ENCODE assay signal across 8 cellular contexts in genomic region chr5:132221781-132222648, GRCh38. TPM values are rescaled to one million over a fixed set of nuclear protein-coding genes. Genes with fewer than 3 reads are reported as not detected.
A peak's percentile ranks its signal among the peaks of the same experiment; 100 is the strongest.
DNase-seq lines count a peak whose midpoint lies in the region; ATAC-seq, FAIRE-seq and TF ChIP-seq lines count a peak whose summit lies in the region.

No MANE protein-coding gene starts in this region.

- peaks cover 76% of the 10 kb centered on the region for H3K4me1 Mint-ChIP-seq in HFFc6 (ENCODE audit: low read depth)
- peaks cover 45% of the 10 kb centered on the region for H3K4me1 Mint-ChIP-seq in MCF 10A (ENCODE audit: insufficient read depth, unreplicated experiment)

- H3K36me3 ChIP-seq in keratinocyte (ENCODE audit: control insufficient read depth in 2 of 2, extremely low read depth in 1 of 2, insufficient read depth in 2 of 2, low read length in 2 of 2) (peaks cover 5 to 10% of the 10 kb centered on the region in 2 experiments), tibial nerve (peaks cover 0 to 16% (median 0%) of the 10 kb centered on the region in 3 donors), PC-3 (ENCODE audit: low read depth, low read length) (no peaks in the 10 kb centered on the region)

- no peaks in the 10 kb centered on the region for H4K20me1 ChIP-seq in keratinocyte (ENCODE audit: control insufficient read depth, extremely low read depth, insufficient read depth, low read length)
- H4K20me1 ChIP-seq in PC-3 (ENCODE audit: low read length) = no peaks in the 10 kb centered on the region

- peak; percentile 39 for FAIRE-seq in keratinocyte (lab: Jason Lieb, UNC)

- peaks cover 50% of the 10 kb centered on the region for H3K79me2 ChIP-seq in keratinocyte (ENCODE audit: control insufficient read depth, insufficient read depth, low read length)
- peaks cover 57% of the 10 kb centered on the region for H3K79me2 ChIP-seq in PC-3 (ENCODE audit: low read length)

- DNase-seq in HFFc6 = peak; percentile 34
- peak; percentile 40 for DNase-seq in MCF 10A (ENCODE audit: unreplicated experiment)
- DNase-seq in keratinocyte (ENCODE audit: low read depth, low spot score) = no peak
- DNase-seq in tibial nerve (ENCODE audit: low spot score in 2 of 2) = peak; percentile 45 to 61
- no peak for DNase-seq in PC-3
- no peak for DNase-seq in activated effector memory CD4-positive, alpha-beta T cell treated with anti-CD3 and anti-CD28 coated beads, Interleukin-2, amount 50 U/mL, for 16 hours
- DNase-seq in CD1c-positive myeloid dendritic cell (ENCODE audit: extremely low spot score) = no peak
- no peak for DNase-seq in stimulated activated CD4-positive, alpha-beta T cell treated with anti-CD3 and anti-CD28 coated beads, Interleukin-1b, Interleukin-23, amount 100 ng/mL, for 48 hours

- BruUV-seq in MCF 10A (replicated peaks; lab: Mats Ljungman, UMichigan) = no TSS peak
- BruUV-seq in PC-3 (replicated peaks; lab: Mats Ljungman, UMichigan) = no TSS peak

- H3K9ac ChIP-seq in keratinocyte (ENCODE audit: control insufficient read depth, extremely low read depth, insufficient read depth, low read length) (no peak overlapping the region), PC-3 (ENCODE audit: low read length) (no peak overlapping the region)

- H3K27ac Mint-ChIP-seq in HFFc6 (peak overlapping the region; percentile 34; the same call in 1 of the 2 replicates), MCF 10A (ENCODE audit: low read depth, unreplicated experiment) (no peak overlapping the region)

- H3K4me1 ChIP-seq in keratinocyte (ENCODE audit: control insufficient read depth, extremely low read depth, insufficient read depth, low read length) (peaks cover 52% of the 10 kb centered on the region), tibial nerve (peaks cover 0 to 64% (median 32%) of the 10 kb centered on the region in 4 donors), PC-3 (ENCODE audit: insufficient read depth, low read length) (peaks cover 19% of the 10 kb centered on the region)

- peaks cover 23% of the 10 kb centered on the region for H3K36me3 Mint-ChIP-seq in HFFc6 (ENCODE audit: low read depth)
- peaks cover 13% of the 10 kb centered on the region for H3K36me3 Mint-ChIP-seq in MCF 10A (ENCODE audit: insufficient read depth, unreplicated experiment)

- H3K9me3 Mint-ChIP-seq in HFFc6 (no peaks in the 10 kb centered on the region), MCF 10A (ENCODE audit: unreplicated experiment) (no peaks in the 10 kb centered on the region)

- peak in 1 of 2 donors; percentile 46 for TF ChIP-seq EP300 in tibial nerve (IDR thresholded peaks at IDR 0.05)

- POLR2A ChIA-PET in MCF 10A (lab: Yijun Ruan, JAX) = interaction anchor here (0.6 kb wide), 1 partner anchor 44 kb away, joined by 3 read pairs; no protein-coding TSS in a partner anchor
- POLR2A ChIA-PET in PC-3 (lab: Charles Lee; ENCODE audit: unreplicated experiment) = no interaction called here

- TF ChIP-seq POLR2A in tibial nerve (IDR thresholded peaks at IDR 0.05) = no peak

- H3F3A ChIP-seq in PC-3 (ENCODE audit: low read length, unreplicated experiment) = no peaks in the 10 kb centered on the region

- CTCF ChIA-PET in MCF 10A (lab: Yijun Ruan, JAX) = interaction anchor here (0.6 to 10.4 kb wide), 8 partner anchors 17 to 284 kb away, joined by 3 to 130 read pairs (median 4); no protein-coding TSS in a partner anchor
- CTCF ChIA-PET in PC-3 (lab: Charles Lee) = interaction anchor here (0.7 kb wide), 1 partner anchor 33 kb away, joined by 3 read pairs; no protein-coding TSS in a partner anchor

- H3K4me3 ChIP-seq in keratinocyte (ENCODE audit: control insufficient read depth in 2 of 3, extremely low read depth in 1 of 3, insufficient read depth in 2 of 3, low read depth in 1 of 3, low read length in 3 of 3) (no peak overlapping the region), tibial nerve (no peak overlapping the region), PC-3 (ENCODE audit: low read length) (no peak overlapping the region)

- no peaks in the 10 kb centered on the region for H3K9me1 ChIP-seq in keratinocyte (ENCODE audit: control insufficient read depth, extremely low read depth, insufficient read depth, low read length)

- H2AFZ ChIP-seq in keratinocyte (ENCODE audit: control insufficient read depth, low read length) (no peak overlapping the region), PC-3 (ENCODE audit: low read length) (no peak overlapping the region)

- no peak overlapping the region for H3K4me2 ChIP-seq in keratinocyte (ENCODE audit: control insufficient read depth, extremely low read depth, insufficient read depth, low read depth, low read length)
- no peak overlapping the region for H3K4me2 ChIP-seq in PC-3 (ENCODE audit: low read length)

- H3K27me3 ChIP-seq in keratinocyte (ENCODE audit: control insufficient read depth, extremely low read depth, insufficient read depth, low read length) (no peaks in the 10 kb centered on the region), tibial nerve (no peaks in the 10 kb centered on the region), PC-3 (ENCODE audit: low read length) (no peaks in the 10 kb centered on the region)

- no peaks in the 10 kb centered on the region for H3K9me2 ChIP-seq in PC-3 (replicated peaks; ENCODE audit: low read length)

- H3K27ac ChIP-seq in keratinocyte (ENCODE audit: control insufficient read depth, insufficient read depth, low read length) (no peak overlapping the region), tibial nerve (peak overlapping the region in 3 of 4 donors; percentile 57 to 74 (median 66)), PC-3 (ENCODE audit: low read length) (no peak overlapping the region)

- WGBS in tibial nerve, 2 donors = 50 to 68% methylated on average over 7 of the region's 7 CpGs

- dilution Hi-C loops in keratinocyte (cut with MboI; ENCODE audit: extremely low pct_ligation_motif_present, low sequenced_read_pairs) = no loop called here

- TF ChIP-seq CTCF in HFFc6 (IDR thresholded peaks at IDR 0.05) (peak; percentile 55), MCF 10A (IDR thresholded peaks at IDR 0.05; ENCODE audit: unreplicated experiment) (no peak), keratinocyte (optimal IDR thresholded peaks at IDR 0.05 in 1 of 3, IDR thresholded peaks at IDR 0.05 in 1 of 3, conservative IDR thresholded peaks at IDR 0.05 in 1 of 3; ENCODE audit: extremely low read depth in 1 of 3, insufficient read depth in 2 of 3, low read length in 3 of 3) (peak in 2 of 3 experiments; percentile 6 to 21), tibial nerve (IDR thresholded peaks at IDR 0.05) (peak in 2 of 5 experiments; percentile 8 to 18), PC-3 (conservative IDR thresholded peaks at IDR 0.05; ENCODE audit: low read depth, low read length) (no peak)

- H3K9me3 ChIP-seq in keratinocyte (ENCODE audit: control insufficient read depth, low read depth, low read length) = no peaks in the 10 kb centered on the region
- H3K9me3 ChIP-seq in tibial nerve = no peaks in the 10 kb centered on the region
- no peaks in the 10 kb centered on the region for H3K9me3 ChIP-seq in PC-3 (ENCODE audit: low read length)

- no peak for ATAC-seq in PC-3

- intact Hi-C loops in MCF 10A (cut with micrococcal nuclease) (no loop called here), PC-3 (cut with micrococcal nuclease) (no loop called here)

- peak overlapping the region; percentile 47; the same call in 1 of the 2 replicates for H3K4me3 Mint-ChIP-seq in HFFc6
- H3K4me3 Mint-ChIP-seq in MCF 10A (ENCODE audit: unreplicated experiment) = no peak overlapping the region

- H3K27me3 Mint-ChIP-seq in HFFc6 (ENCODE audit: insufficient read depth) (no peaks in the 10 kb centered on the region), MCF 10A (ENCODE audit: insufficient read depth, unreplicated experiment) (no peaks in the 10 kb centered on the region)

RNA-seq across cellular contexts. Expression of gene P4HA2, which starts 5.6 kb away (rescaled TPM):
- 100 to 1,000 TPM; 136 to 198 (median 142) TPM for total RNA-seq in HFFc6 (2021; fragmentation: NEBNext Ultra II Directional; extraction: Animal tissue kit (Norgen Biotek cat#: 25700))
- total RNA-seq in MCF 10A (2022) (53.1 and 91.1 TPM in 2 replicates), tibial nerve (10 to 100 TPM; 15.9 to 26.9 (median 22.8) TPM), PC-3 (2014; rRNA removed) (38.7 and 43.6 TPM in 2 replicates)
- polyA plus RNA-seq in keratinocyte = 93.6 to 158 TPM (median 112 TPM) in 3 replicates
- 34.6 TPM for polyA plus RNA-seq in keratinocyte (2011; ENCODE audit: low read depth)
- 55.1 and 60.5 TPM in 2 replicates for polyA plus RNA-seq in keratinocyte (2011; cell fraction: cytosol; rRNA removed)
- 276 and 293 TPM in 2 replicates for polyA plus RNA-seq in keratinocyte (2011; cell fraction: nucleus; rRNA removed)
- 64.5 and 83.7 TPM in 2 replicates for polyA plus RNA-seq in keratinocyte (2012; ENCODE audit: low replicate concordance)
- 128 to 202 TPM (median 140 TPM) in 3 replicates for polyA minus RNA-seq in keratinocyte
- 61.6 TPM for polyA minus RNA-seq in keratinocyte (2011; cell fraction: cytosol; rRNA and poly(A)+ RNA removed)
- 165 and 259 TPM in 2 replicates for polyA minus RNA-seq in keratinocyte (2011; cell fraction: nucleus; rRNA and poly(A)+ RNA removed)

RNA-seq across cellular contexts. Expression of gene PDLIM4, which starts 35.5 kb away (rescaled TPM):
- total RNA-seq in HFFc6 (2021; fragmentation: NEBNext Ultra II Directional; extraction: Animal tissue kit (Norgen Biotek cat#: 25700)) = 10 to 100 TPM in 4 of 6 experiments, 1 to 10 TPM in 2; 2.5 to 26.4 (median 23.7) TPM
- total RNA-seq in MCF 10A (2022) (91.4 and 101 TPM in 2 replicates), tibial nerve (10 to 100 TPM; 32.4 to 90.9 (median 50.8) TPM), PC-3 (2014; rRNA removed) (26.5 and 27.8 TPM in 2 replicates)
- 38.3 to 81.8 TPM (median 79.3 TPM) in 3 replicates for polyA plus RNA-seq in keratinocyte
- polyA plus RNA-seq in keratinocyte (2011; ENCODE audit: low read depth) = 25.2 TPM
- polyA plus RNA-seq in keratinocyte (2011; cell fraction: cytosol; rRNA removed) = 78.0 and 173 TPM in 2 replicates
- polyA plus RNA-seq in keratinocyte (2011; cell fraction: nucleus; rRNA removed) = 81.9 and 115 TPM in 2 replicates
- 50.9 and 113 TPM in 2 replicates for polyA plus RNA-seq in keratinocyte (2012; ENCODE audit: low replicate concordance)
- 44.2 to 86.3 TPM (median 59.6 TPM) in 3 replicates for polyA minus RNA-seq in keratinocyte
- 134 TPM for polyA minus RNA-seq in keratinocyte (2011; cell fraction: cytosol; rRNA and poly(A)+ RNA removed)
- 36.9 and 40.3 TPM in 2 replicates for polyA minus RNA-seq in keratinocyte (2011; cell fraction: nucleus; rRNA and poly(A)+ RNA removed)

Comparison
In these comparisons a context has a peak if more than half of its experiments do, and no peak if none do; other contexts are left out.
1. DNase-seq: peak in HFFc6 (single experiment), MCF 10A (single experiment) and tibial nerve (2 of 2); none in keratinocyte (single experiment), PC-3 (single experiment), activated effector memory CD4-positive, alpha-beta T cell treated with anti-CD3 and anti-CD28 coated beads, Interleukin-2, amount 50 U/mL, for 16 hours (single experiment), CD1c-positive myeloid dendritic cell (single experiment) and stimulated activated CD4-positive, alpha-beta T cell treated with anti-CD3 and anti-CD28 coated beads, Interleukin-1b, Interleukin-23, amount 100 ng/mL, for 48 hours (single experiment).
2. CTCF ChIP-seq: peak in HFFc6 (single experiment) and keratinocyte (2 of 3); none in MCF 10A (single experiment) and PC-3 (single experiment).
3. H3K27ac ChIP-seq: peak in tibial nerve (3 of 4); none in keratinocyte (single experiment) and PC-3 (single experiment).